8 cellular contexts compared by ENCODE assay signal in genomic region chr17:59838196-59838911, GRCh38. TPM values are rescaled to one million over a fixed set of nuclear protein-coding genes. Genes with fewer than 3 reads are reported as not detected.
DNase-seq lines count a peak whose midpoint lies in the region; ATAC-seq and TF ChIP-seq lines count a peak whose summit lies in the region.

No MANE protein-coding gene starts in this region.

- no peaks in the 10 kb centered on the region for H3K9me3 ChIP-seq in CD8-positive, alpha-beta T cell (ENCODE audit: low read length)
- H3K9me3 ChIP-seq in adrenal gland (replicated peaks in 1 of 3), result no peaks in the 10 kb centered on the region

- CTCF ChIA-PET in CD8-positive, alpha-beta T cell (lab: Charles Lee), result interaction anchor here (1.5 to 3.0 kb wide), 3 partner anchors 15 to 86 kb away, joined by 3 to 11 read pairs (median 3); no protein-coding TSS in a partner anchor

- TF ChIP-seq POLR2A in adrenal gland (IDR thresholded peaks at IDR 0.05), result no peak

- peak overlapping the region; percentile 92 for H3K4me3 Mint-ChIP-seq in CD8-positive, alpha-beta T cell
- H3K4me3 Mint-ChIP-seq in stimulated activated naive CD8-positive, alpha-beta T cell treated with anti-CD3 and anti-CD28 coated beads, Interleukin-15, amount 100 ng/mL, for 72 hours, result peak overlapping the region; percentile 91 to 99

- peaks cover 48% of the 10 kb centered on the region for H3K36me3 Mint-ChIP-seq in CD8-positive, alpha-beta T cell

- intact Hi-C loops in CD8-positive, alpha-beta T cell (cut with DNase I, micrococcal nuclease), result loop anchor here (5.0 kb wide), 1 partner anchor 54 kb away; the partner anchor contains the start of genes RPS6KB1 (in 2 of the 2) and TUBD1 (in 2 of the 2)
- intact Hi-C loops in adrenal gland (cut with DNase I), result loop anchor here in 1 of 2 donors (10.0 kb wide), 1 partner anchor 74 kb away; no protein-coding TSS in a partner anchor

- DNase-seq in CD8-positive, alpha-beta T cell, result no peak
- peak; percentile 28 for DNase-seq in NCI-H146 treated with DMSO at 0.1 percent for 48 hours (lab: John Stamatoyannopoulos, UW; ENCODE audit: unreplicated experiment)
- DNase-seq in adrenal gland, result peak in 2 of 7 donors; percentile 21 to 55
- peak; percentile 63 for DNase-seq in iris pigment epithelial cell (ENCODE audit: low read depth)
- peak in 1 of 2 donors; percentile 67 for DNase-seq in stimulated activated naive CD8-positive, alpha-beta T cell treated with anti-CD3 and anti-CD28 coated beads, Interleukin-15, amount 100 ng/mL, for 72 hours
- no peak for DNase-seq in hippocampal formation (lab: John Stamatoyannopoulos, UW)
- no peak for DNase-seq in effector CD8-positive, alpha-beta T cell (lab: John Stamatoyannopoulos, UW)
- no peak for DNase-seq in NCI-H2107 (lab: John Stamatoyannopoulos, UW)

- peak overlapping the region; percentile 93 for H3K27ac Mint-ChIP-seq in CD8-positive, alpha-beta T cell
- H3K27ac Mint-ChIP-seq in stimulated activated naive CD8-positive, alpha-beta T cell treated with anti-CD3 and anti-CD28 coated beads, Interleukin-15, amount 100 ng/mL, for 72 hours, result peak overlapping the region; percentile 99 to 100

- H3K4me1 Mint-ChIP-seq in CD8-positive, alpha-beta T cell (ENCODE audit: low read depth), result peaks cover 55% of the 10 kb centered on the region
- H3K4me1 Mint-ChIP-seq in stimulated activated naive CD8-positive, alpha-beta T cell treated with anti-CD3 and anti-CD28 coated beads, Interleukin-15, amount 100 ng/mL, for 72 hours, result peaks cover 48% of the 10 kb centered on the region

- peak overlapping the region; percentile 38 for H3K4me3 ChIP-seq in CD8-positive, alpha-beta T cell (ENCODE audit: low read depth, low read length)
- H3K4me3 ChIP-seq in adrenal gland, result peak overlapping the region in 3 of 4 donors; percentile 38 to 81 (median 38)

- H3K36me3 ChIP-seq in CD8-positive, alpha-beta T cell (ENCODE audit: insufficient read depth, low read length), result no peaks in the 10 kb centered on the region
- peaks cover 0 to 27% of the 10 kb centered on the region in 2 donors for H3K36me3 ChIP-seq in adrenal gland (replicated peaks in 1 of 2)

- no peaks in the 10 kb centered on the region for H3K27me3 ChIP-seq in CD8-positive, alpha-beta T cell (ENCODE audit: insufficient read depth, low read length)
- H3K27me3 ChIP-seq in adrenal gland, result no peaks in the 10 kb centered on the region

- TF ChIP-seq CTCF in CD8-positive, alpha-beta T cell (IDR thresholded peaks at IDR 0.05), result no peak
- TF ChIP-seq CTCF in adrenal gland (IDR thresholded peaks at IDR 0.05), result no peak

- peaks cover 24% of the 10 kb centered on the region for H3K4me1 ChIP-seq in CD8-positive, alpha-beta T cell (ENCODE audit: insufficient read depth, low read length)
- H3K4me1 ChIP-seq in adrenal gland (replicated peaks in 1 of 2), result peaks cover 13 to 21% of the 10 kb centered on the region in 2 donors

- H3K27ac ChIP-seq in CD8-positive, alpha-beta T cell (ENCODE audit: low read depth, low read length), result peak overlapping the region; percentile 69
- peak overlapping the region; percentile 83 to 99 (median 96) for H3K27ac ChIP-seq in adrenal gland

- WGBS in adrenal gland, 4 donors, result 23 to 33% (median 31%) methylated on average over 8 of the region's 8 CpGs

- no peak for ATAC-seq in CD8-positive, alpha-beta T cell
- no peak for ATAC-seq in stimulated activated naive CD8-positive, alpha-beta T cell treated with anti-CD3 and anti-CD28 coated beads, Interleukin-15, amount 100 ng/mL, for 72 hours

- POLR2A ChIA-PET in CD8-positive, alpha-beta T cell (lab: Charles Lee), result interaction anchor here (0.6 to 1.8 kb wide), 6 partner anchors 8 to 1890 kb away, joined by 3 to 7 read pairs (median 4); no protein-coding TSS in a partner anchor

- H3K9me3 Mint-ChIP-seq in CD8-positive, alpha-beta T cell, result no peaks in the 10 kb centered on the region
- no peaks in the 10 kb centered on the region for H3K9me3 Mint-ChIP-seq in stimulated activated naive CD8-positive, alpha-beta T cell treated with anti-CD3 and anti-CD28 coated beads, Interleukin-15, amount 100 ng/mL, for 72 hours

- no peaks in the 10 kb centered on the region for H3K27me3 Mint-ChIP-seq in CD8-positive, alpha-beta T cell (ENCODE audit: low read depth)
- no peaks in the 10 kb centered on the region for H3K27me3 Mint-ChIP-seq in stimulated activated naive CD8-positive, alpha-beta T cell treated with anti-CD3 and anti-CD28 coated beads, Interleukin-15, amount 100 ng/mL, for 72 hours

RNA-seq across cellular contexts. Expression of gene TUBD1, which starts 54.4 kb away (rescaled TPM):
- total RNA-seq in CD8-positive, alpha-beta T cell, result 10 to 100 TPM in 1 of 2 experiments, 1 to 10 TPM in 1; 9.7 to 11.0 TPM
- 10 to 100 TPM in 3 of 8 donors, 1 to 10 TPM in 5; 3.1 to 14.1 (median 7.7) TPM for total RNA-seq in adrenal gland
- polyA plus RNA-seq in adrenal gland, result 10 to 100 TPM in 1 of 3 donors, 1 to 10 TPM in 2; 6.0 to 10.2 (median 7.1) TPM

RNA-seq across cellular contexts. Expression of gene RPS6KB1, which starts 54.6 kb away (rescaled TPM):
- 100 to 1,000 TPM; 153 to 171 TPM for total RNA-seq in CD8-positive, alpha-beta T cell
- 10 to 100 TPM; 20.9 to 49.0 (median 38.2) TPM for total RNA-seq in adrenal gland
- 10 to 100 TPM; 13.2 to 37.4 (median 16.7) TPM for polyA plus RNA-seq in adrenal gland

Comparison
In these comparisons a context has a peak if more than half of its experiments do, and no peak if none do; other contexts are left out.
1. DNase-seq: peak in NCI-H146 treated with DMSO at 0.1 percent for 48 hours (single experiment) and iris pigment epithelial cell (single experiment); none in CD8-positive, alpha-beta T cell (0 of 7), hippocampal formation (0 of 2), effector CD8-positive, alpha-beta T cell (single experiment) and NCI-H2107 (single experiment).